ENCODE assay signal across 1 cellular context in genomic region chr3:118479376-118479775, GRCh38.
A peak's percentile ranks its signal among the peaks of the same experiment; 100 is the strongest.
TF ChIP-seq lines count a peak whose summit lies in the region.

No MANE protein-coding gene starts in this region.

TF ChIP-seq in GM12878, 131 proteins besides CTCF, POLR2A, EP300 and RAD21 (continued from another document):
- TF ChIP-seq ZBTB40 (IDR thresholded peaks at IDR 0.05; ENCODE audit: borderline replicate concordance) (no peak), FOXM1 (IDR thresholded peaks at IDR 0.05; ENCODE audit: low read depth, low read length) (peak; percentile 32; the same call in 1 of the 2 replicates), RB1 (IDR thresholded peaks at IDR 0.05; ENCODE audit: borderline replicate concordance) (no peak), POLR2AphosphoS2 (IDR thresholded peaks at IDR 0.05; ENCODE audit: low read depth, low read length) (no peak), CHD1 (IDR thresholded peaks at IDR 0.05; ENCODE audit: low read depth, low read length) (no peak), SIN3A (IDR thresholded peaks at IDR 0.05; ENCODE audit: low read depth, low read length) (no peak), ZNF384 (IDR thresholded peaks at IDR 0.05; ENCODE audit: borderline replicate concordance, low read depth, low read length) (no peak), FOXK2 (IDR thresholded peaks at IDR 0.05) (no peak), NR2C1 (IDR thresholded peaks at IDR 0.05) (no peak), RUNX3 (IDR thresholded peaks at IDR 0.05; ENCODE audit: low read length) (peak; percentile 27; the same call in 1 of the 2 replicates), MEF2A (IDR thresholded peaks at IDR 0.05; ENCODE audit: insufficient read depth, low read depth, low read length) (peak; percentile 45; the same call in 1 of the 2 replicates), CHD2 (IDR thresholded peaks at IDR 0.05; ENCODE audit: borderline replicate concordance, low read depth, low read length) (no peak), SUPT20H (IDR thresholded peaks at IDR 0.05; ENCODE audit: borderline replicate concordance, control insufficient read depth, low read depth, low read length) (no peak), ETV6 (conservative IDR thresholded peaks at IDR 0.05 in 1 of 2, IDR thresholded peaks at IDR 0.05 in 1 of 2; ENCODE audit: borderline replicate concordance in 1 of 2, low read depth in 1 of 2) (no peak; a peak in 1 of 4 replicates), NFIC (IDR thresholded peaks at IDR 0.05; ENCODE audit: low read depth, low read length) (peak; percentile 67; the same call in 1 of the 2 replicates), ATF2 (IDR thresholded peaks at IDR 0.05; ENCODE audit: low read length) (peak; percentile 40; the same call in 1 of the 2 replicates), JUNB (IDR thresholded peaks at IDR 0.05) (peak; percentile 73), ZNF217 (IDR thresholded peaks at IDR 0.05) (no peak), ZBED1 (IDR thresholded peaks at IDR 0.05; ENCODE audit: borderline replicate concordance) (no peak)
- TF ChIP-seq, protein P1, sequence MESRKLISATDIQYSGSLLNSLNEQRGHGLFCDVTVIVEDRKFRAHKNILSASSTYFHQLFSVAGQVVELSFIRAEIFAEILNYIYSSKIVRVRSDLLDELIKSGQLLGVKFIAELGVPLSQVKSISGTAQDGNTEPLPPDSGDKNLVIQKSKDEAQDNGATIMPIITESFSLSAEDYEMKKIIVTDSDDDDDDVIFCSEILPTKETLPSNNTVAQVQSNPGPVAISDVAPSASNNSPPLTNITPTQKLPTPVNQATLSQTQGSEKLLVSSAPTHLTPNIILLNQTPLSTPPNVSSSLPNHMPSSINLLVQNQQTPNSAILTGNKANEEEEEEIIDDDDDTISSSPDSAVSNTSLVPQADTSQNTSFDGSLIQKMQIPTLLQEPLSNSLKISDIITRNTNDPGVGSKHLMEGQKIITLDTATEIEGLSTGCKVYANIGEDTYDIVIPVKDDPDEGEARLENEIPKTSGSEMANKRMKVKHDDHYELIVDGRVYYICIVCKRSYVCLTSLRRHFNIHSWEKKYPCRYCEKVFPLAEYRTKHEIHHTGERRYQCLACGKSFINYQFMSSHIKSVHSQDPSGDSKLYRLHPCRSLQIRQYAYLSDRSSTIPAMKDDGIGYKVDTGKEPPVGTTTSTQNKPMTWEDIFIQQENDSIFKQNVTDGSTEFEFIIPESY (IDR thresholded peaks at IDR 0.05): no peak
TF ChIP-seq in GM12878: peak in this region for 6.
